14 cellular contexts compared by ENCODE assay signal in genomic region chr3:157078131-157078835, GRCh38.
DNase-seq lines count a peak whose midpoint lies in the region; ATAC-seq, FAIRE-seq and TF ChIP-seq lines count a peak whose summit lies in the region.
"Had no signal": no experiment of that assay in that cellular context is flagged by ENCODE, and none has a peak within 500 bp of the region (broad histone marks: within the 10 kb centered on the region; RNA-seq: fewer than 3 reads in every experiment).

No MANE protein-coding gene starts in this region.

- H3K79me2 ChIP-seq in HepG2 (ENCODE audit: insufficient read depth, low read length) (no peaks in the 10 kb centered on the region), mesendoderm (ENCODE audit: control insufficient read depth, insufficient read depth, low read length) (no peaks in the 10 kb centered on the region)

- FAIRE-seq in HepG2 (lab: Jason Lieb, UNC): no peak
- FAIRE-seq: urothelium cell line had no signal

- H2BK120ac ChIP-seq in mesendoderm (ENCODE audit: low read depth, low read length): no peak overlapping the region

- H3K27ac ChIP-seq in HepG2 (ENCODE audit: extremely low read length, insufficient read depth, low read length) (no peak overlapping the region), right lobe of liver (no peak overlapping the region), mesendoderm (ENCODE audit: low read depth, low read length) (no peak overlapping the region)
- H3K27ac ChIP-seq: BLaER1 treated with 17β-estradiol and CSF1 and Interleukin-3, amounts not matched to agents 10 nM and 100 nM; lower lobe of right lung had no signal

- H3K27me3 ChIP-seq in HepG2 (ENCODE audit: control insufficient read depth in 1 of 2, insufficient read depth in 2 of 2, low read length in 2 of 2) (no peaks in the 10 kb centered on the region), right lobe of liver (no peaks in the 10 kb centered on the region), mesendoderm (ENCODE audit: insufficient read depth, low read length, poor library complexity) (no peaks in the 10 kb centered on the region)
- H3K27me3 ChIP-seq: BLaER1 treated with 17β-estradiol and CSF1 and Interleukin-3, amounts not matched to agents 10 nM and 100 nM had no signal

- H2AK5ac ChIP-seq in mesendoderm (ENCODE audit: low read length): peak overlapping the region; percentile 41

- no peak overlapping the region for H4K8ac ChIP-seq in mesendoderm (ENCODE audit: low read depth, low read length)

- TF ChIP-seq EP300 in HepG2 (IDR thresholded peaks at IDR 0.05; ENCODE audit: low read depth in 2 of 2, low read length in 2 of 2) (no peak), HepG2 (CRISPR knock-in tag; IDR thresholded peaks at IDR 0.05; ENCODE audit: borderline replicate concordance) (no peak)

- CTCF ChIA-PET in HepG2 (lab: Yijun Ruan, JAX; ENCODE audit: low intra/inter-chr PET ratio, low total read pairs): interaction anchor here (1.6 kb wide), 1 partner anchor 59 kb away, joined by 5 read pairs; no protein-coding TSS in a partner anchor

- intact Hi-C loops in HepG2 (cut with micrococcal nuclease; ENCODE audit: unreplicated experiment) (no loop called here), right lobe of liver (cut with DNase I) (no loop called here)

- no TSS peak for BruUV-seq in HepG2 (replicated peaks; lab: Mats Ljungman, UMichigan)

- H3K4me2 ChIP-seq in HepG2 (ENCODE audit: low read depth, low read length) (peak overlapping the region; percentile 81), mesendoderm (ENCODE audit: low read length) (no peak overlapping the region)
- H3K4me2 ChIP-seq: BLaER1 treated with 17β-estradiol and CSF1 and Interleukin-3, amounts not matched to agents 10 nM and 100 nM had no signal

- H3K23ac ChIP-seq in mesendoderm (ENCODE audit: low read length): no peak overlapping the region

- TF ChIP-seq CTCF in HepG2 (CRISPR knock-in tag; IDR thresholded peaks at IDR 0.05) (no peak), right lobe of liver (IDR thresholded peaks at IDR 0.05) (no peak), type B pancreatic cell (conservative IDR thresholded peaks at IDR 0.05) (no peak)

- H3K4me3 ChIP-seq in HepG2 (replicated peaks in 1 of 3; ENCODE audit: insufficient read depth in 1 of 3, low read depth in 2 of 3, low read length in 3 of 3) (peak overlapping the region; percentile 28 to 47 (median 46); a peak in 5 of 6 replicates), right lobe of liver (no peak overlapping the region), mesendoderm (ENCODE audit: low read length) (no peak overlapping the region)
- H3K4me3 ChIP-seq: BLaER1 treated with 17β-estradiol and CSF1 and Interleukin-3, amounts not matched to agents 10 nM and 100 nM; HAP-1; lower lobe of right lung had no signal

- H3K18ac ChIP-seq in mesendoderm (ENCODE audit: low read length): no peak overlapping the region

- 29% methylated on average over 5 of the region's 5 CpGs for WGBS in HepG2 (ENCODE audit: low lambda C conversion rate)
- 73% methylated on average over 5 of the region's 5 CpGs for WGBS in right lobe of liver (ENCODE audit: insufficient coverage, low coverage, low lambda C conversion rate, missing lambda C conversion rate)
- WGBS in mesendoderm (ENCODE audit: extremely low coverage, insufficient coverage, low lambda C conversion rate): no CpG with 5 or more reads among the region's 5 CpGs

- H3K27ac Mint-ChIP-seq in type B pancreatic cell: no peak overlapping the region

- peak overlapping the region; percentile 87 for H2AFZ ChIP-seq in HepG2 (ENCODE audit: low read length)

- no peak for TF ChIP-seq POLR2A in HepG2 (IDR thresholded peaks at IDR 0.05; ENCODE audit: insufficient read depth in 1 of 2, low read depth in 2 of 2, low read length in 2 of 2)
- no peak for TF ChIP-seq POLR2A in right lobe of liver (IDR thresholded peaks at IDR 0.05)

- H3K4me1 Mint-ChIP-seq in type B pancreatic cell (ENCODE audit: unreplicated experiment): peaks cover 42% of the 10 kb centered on the region

- peaks cover 3% of the 10 kb centered on the region for H3K27me3 Mint-ChIP-seq in type B pancreatic cell

- H3K4me1 ChIP-seq in HepG2 (ENCODE audit: insufficient read depth, low read length) (peaks cover 35% of the 10 kb centered on the region), right lobe of liver (peaks cover 0 to 16% (median 6%) of the 10 kb centered on the region in 4 donors), mesendoderm (ENCODE audit: control insufficient read depth, low read depth, low read length) (no peaks in the 10 kb centered on the region)

- H4K20me1 ChIP-seq in HepG2 (ENCODE audit: insufficient read depth, low read length): no peaks in the 10 kb centered on the region
- H4K20me1 ChIP-seq: BLaER1 treated with 17β-estradiol and CSF1 and Interleukin-3, amounts not matched to agents 10 nM and 100 nM had no signal

- DNase-seq in HepG2 (ENCODE audit: low spot score) (no peak), right lobe of liver (no peak), OCI-M1 (lab: John Stamatoyannopoulos, UW) (peak; percentile 20), mesendoderm (no peak), SKM-1 treated with dmso at 0.1 percent for 144 hours (lab: John Stamatoyannopoulos, UW; ENCODE audit: unreplicated experiment) (no peak), T1000 (lab: John Stamatoyannopoulos, UW) (no peak), retina (no peak), type B pancreatic cell (ENCODE audit: extremely low spot score, unreplicated experiment) (no peak)
- DNase-seq: activated CD4-positive, alpha-beta T cell treated with anti-CD3 and anti-CD28 coated beads for 1 hour; lower lobe of right lung; stimulated activated CD8-positive, alpha-beta memory T cell treated with anti-CD3 and anti-CD28 coated beads, Interleukin-4, amount 100 ng/mL, for 48 hours had no signal

- H3K4ac ChIP-seq in mesendoderm (ENCODE audit: low read depth, low read length): no peak overlapping the region

- POLR2A ChIA-PET in HepG2 (lab: Yijun Ruan, JAX): interaction anchor here (1.5 to 2.0 kb wide), 4 partner anchors 10 to 59 kb away, joined by 3 to 20 read pairs (median 7); no protein-coding TSS in a partner anchor

- H3K9ac ChIP-seq in HepG2 (ENCODE audit: insufficient read depth, low read depth, low read length) (0 out of 2 replicates have a peak overlapping the region, but pooled peaks have one; percentile 25), mesendoderm (ENCODE audit: low read length) (no peak overlapping the region)
- H3K9ac ChIP-seq: BLaER1 treated with 17β-estradiol and CSF1 and Interleukin-3, amounts not matched to agents 10 nM and 100 nM had no signal

- no peak overlapping the region for H2BK5ac ChIP-seq in mesendoderm (ENCODE audit: low read length)

- H3K9me3 Mint-ChIP-seq in type B pancreatic cell: no peaks in the 10 kb centered on the region

- H3K56ac ChIP-seq in mesendoderm (ENCODE audit: low read length): no peak overlapping the region

- no peak overlapping the region for H3K4me3 Mint-ChIP-seq in type B pancreatic cell

- no peak overlapping the region for H4K5ac ChIP-seq in mesendoderm (ENCODE audit: low read length)

- ATAC-seq in HepG2: peak; percentile 46
- ATAC-seq in right lobe of liver: no peak
- ATAC-seq: lower lobe of right lung had no signal

- H3K9me3 ChIP-seq in HepG2 (ENCODE audit: low read length) (no peaks in the 10 kb centered on the region), right lobe of liver (no peaks in the 10 kb centered on the region)
- H3K9me3 ChIP-seq: BLaER1 treated with 17β-estradiol and CSF1 and Interleukin-3, amounts not matched to agents 10 nM and 100 nM; HAP-1; lower lobe of right lung had no signal

- no peak overlapping the region for H2BK15ac ChIP-seq in mesendoderm (replicated peaks; ENCODE audit: low read depth)

- H3K36me3 ChIP-seq in HepG2 (replicated peaks in 1 of 2; ENCODE audit: control insufficient read depth in 1 of 2, insufficient read depth in 2 of 2, low read length in 2 of 2): no peaks in the 10 kb centered on the region
- no peaks in the 10 kb centered on the region for H3K36me3 ChIP-seq in right lobe of liver
- H3K36me3 ChIP-seq in mesendoderm (ENCODE audit: control insufficient read depth, insufficient read depth, low read length): no peaks in the 10 kb centered on the region
- H3K36me3 ChIP-seq: BLaER1 treated with 17β-estradiol and CSF1 and Interleukin-3, amounts not matched to agents 10 nM and 100 nM; HAP-1; lower lobe of right lung had no signal

- H3K79me1 ChIP-seq in mesendoderm (ENCODE audit: low read length): no peaks in the 10 kb centered on the region

- H3K36me3 Mint-ChIP-seq in type B pancreatic cell: no peaks in the 10 kb centered on the region

- TF ChIP-seq RAD21 in HepG2 (CRISPR knock-in tag; IDR thresholded peaks at IDR 0.05): no peak

- in situ Hi-C loops in HepG2 (cut with HindIII; ENCODE audit: extremely low pct_ligation_motif_present, low pct_unique_long_range_greater_than_20kb): no loop called here

TF ChIP-seq in HepG2, 621 proteins besides CTCF, POLR2A, EP300 and RAD21:
- TF ChIP-seq SAP130 (CRISPR knock-in tag; IDR thresholded peaks at IDR 0.05; ENCODE audit: low read depth) (peak; percentile 4; the same call in 1 of the 2 replicates), ZNF138 (CRISPR knock-in tag; IDR thresholded peaks at IDR 0.05; ENCODE audit: low read depth) (no peak)

Comparison
In these comparisons a context has a peak if more than half of its experiments do, and no peak if none do; other contexts are left out.
1. H3K4me3 ChIP-seq: peak in HepG2 (3 of 3); none in right lobe of liver (0 of 3) and mesendoderm (single experiment).